In genomic region chr7:20738517-20739481, GRCh38 we compare ENCODE assay signal across 24 cellular contexts. TPM values are rescaled to one million over a fixed set of nuclear protein-coding genes. Genes with fewer than 3 reads are reported as not detected.
DNase-seq lines count a peak whose midpoint lies in the region; ATAC-seq and TF ChIP-seq lines count a peak whose summit lies in the region.
"Had no signal": no experiment of that assay in that cellular context is flagged by ENCODE, and none has a peak within 500 bp of the region (broad histone marks: within the 10 kb centered on the region; RNA-seq: fewer than 3 reads in every experiment).

No MANE protein-coding gene starts in this region.

- ATAC-seq in GM18861 (IDR thresholded peaks at IDR 0.05; ENCODE audit: unreplicated experiment) (peak; percentile 13), HG02798 (IDR thresholded peaks at IDR 0.05; ENCODE audit: poor library complexity, unreplicated experiment) (peak; percentile 12), mucosa of descending colon (peak; percentile 26), HG02588 (IDR thresholded peaks at IDR 0.05; ENCODE audit: unreplicated experiment) (no peak)
- ATAC-seq: activated T-cell treated with anti-CD3 and anti-CD28 coated beads, Interleukin-2, amount 50 U/mL, for 4 hours; heart right ventricle; naive thymus-derived CD8-positive, alpha-beta T cell had no signal

- no peak overlapping the region for H3K27ac Mint-ChIP-seq in HFFc6
- H3K27ac Mint-ChIP-seq: activated naive CD4-positive, alpha-beta T cell treated with anti-CD3 and anti-CD28 coated beads, Interleukin-2, amount 50 U/mL, for 24 hours; naive thymus-derived CD8-positive, alpha-beta T cell had no signal

- no peaks in the 10 kb centered on the region for H3K4me1 Mint-ChIP-seq in HFFc6 (ENCODE audit: low read depth)
- H3K4me1 Mint-ChIP-seq: activated naive CD4-positive, alpha-beta T cell treated with anti-CD3 and anti-CD28 coated beads, Interleukin-2, amount 50 U/mL, for 24 hours; naive thymus-derived CD8-positive, alpha-beta T cell had no signal

- DNase-seq in MM.1S (no peak), mucosa of descending colon (no peak), HFFc6 (no peak), foreskin fibroblast (no peak)
- DNase-seq in activated CD8-positive, alpha-beta memory T cell treated with anti-CD3 and anti-CD28 coated beads, Interleukin-2, amount 50 U/mL, for 4 hours: no peak
- DNase-seq: activated CD4-positive, alpha-beta T cell treated with anti-CD3 and anti-CD28 coated beads, Interleukin-2, amount 50 U/mL, for 48 hours; activated T-cell treated with anti-CD3 and anti-CD28 coated beads, Interleukin-2, amount 50 U/mL, for 4 hours; heart right ventricle; mammary epithelial cell; naive thymus-derived CD8-positive, alpha-beta T cell; NCI-H1048; NCI-H2107; SIG-M5; stimulated activated CD4-positive, alpha-beta T cell treated with anti-CD3 and anti-CD28 coated beads, Interleukin-2, amount 100 ng/mL, for 48 hours; T-helper 1 cell had no signal

- H3F3A ChIP-seq in MM.1S (ENCODE audit: insufficient read depth, low read length): no peaks in the 10 kb centered on the region

- H3K27me3 ChIP-seq in MM.1S (replicated peaks; ENCODE audit: insufficient read depth, low read length): no peaks in the 10 kb centered on the region
- H3K27me3 ChIP-seq: heart right ventricle had no signal

- peaks cover 14% of the 10 kb centered on the region; the same call in 1 of the 2 replicates for H3K4me1 ChIP-seq in MM.1S (ENCODE audit: low read length)
- peaks cover 2% of the 10 kb centered on the region for H3K4me1 ChIP-seq in mucosa of descending colon (ENCODE audit: low read depth)
- H3K4me1 ChIP-seq: heart right ventricle, parathyroid adenoma had no signal

- peak overlapping the region; percentile 44; the same call in 1 of the 2 replicates for H3K9ac ChIP-seq in MM.1S (ENCODE audit: low read length)
- H3K9ac ChIP-seq: parathyroid adenoma had no signal

- H3K27me3 Mint-ChIP-seq in HFFc6 (ENCODE audit: insufficient read depth): no peaks in the 10 kb centered on the region

- intact Hi-C loops in mucosa of descending colon (cut with DNase I, micrococcal nuclease): no loop called here

- H3K4me3 Mint-ChIP-seq in HFFc6: no peak overlapping the region
- H3K4me3 Mint-ChIP-seq: activated naive CD4-positive, alpha-beta T cell treated with anti-CD3 and anti-CD28 coated beads, Interleukin-2, amount 50 U/mL, for 24 hours; activated T-cell treated with anti-CD3 and anti-CD28 coated beads, Interleukin-2, amount 50 U/mL, for 4 hours; naive thymus-derived CD8-positive, alpha-beta T cell had no signal

- H2AFZ ChIP-seq in MM.1S (ENCODE audit: low read length): peak overlapping the region; percentile 86
- H2AFZ ChIP-seq: parathyroid adenoma had no signal

- no peaks in the 10 kb centered on the region for H4K20me1 ChIP-seq in MM.1S (ENCODE audit: insufficient read depth, low read length)

- TF ChIP-seq CTCF in MM.1S (IDR thresholded peaks at IDR 0.05; ENCODE audit: low read length) (no peak), mucosa of descending colon (IDR thresholded peaks at IDR 0.05) (no peak), HFFc6 (IDR thresholded peaks at IDR 0.05) (no peak), foreskin fibroblast (IDR thresholded peaks at IDR 0.05; ENCODE audit: low read depth, low read length) (no peak)

- peak overlapping the region; percentile 60; the same call in 1 of the 2 replicates for H3K27ac ChIP-seq in MM.1S (ENCODE audit: low read length)
- H3K27ac ChIP-seq: heart right ventricle, parathyroid adenoma had no signal

- H3K79me2 ChIP-seq in MM.1S (ENCODE audit: low read length): no peaks in the 10 kb centered on the region
- H3K79me2 ChIP-seq: parathyroid adenoma had no signal

- H3K4me3 ChIP-seq in MM.1S (ENCODE audit: low read length): peak overlapping the region; percentile 57
- no peak overlapping the region for H3K4me3 ChIP-seq in mucosa of descending colon
- H3K4me3 ChIP-seq in foreskin fibroblast (ENCODE audit: low read depth in 1 of 2, low read length in 2 of 2): no peak overlapping the region
- H3K4me3 ChIP-seq: heart right ventricle had no signal

- peaks cover 27% of the 10 kb centered on the region for H3K9me3 Mint-ChIP-seq in HFFc6
- H3K9me3 Mint-ChIP-seq: activated naive CD4-positive, alpha-beta T cell treated with anti-CD3 and anti-CD28 coated beads, Interleukin-2, amount 50 U/mL, for 24 hours; activated T-cell treated with anti-CD3 and anti-CD28 coated beads, Interleukin-2, amount 50 U/mL, for 4 hours had no signal

- no peaks in the 10 kb centered on the region for H3K9me2 ChIP-seq in MM.1S (replicated peaks; ENCODE audit: insufficient read depth, low read length)

- no peaks in the 10 kb centered on the region for H3K36me3 Mint-ChIP-seq in HFFc6 (ENCODE audit: low read depth)
- H3K36me3 Mint-ChIP-seq: activated naive CD4-positive, alpha-beta T cell treated with anti-CD3 and anti-CD28 coated beads, Interleukin-2, amount 50 U/mL, for 24 hours; naive thymus-derived CD8-positive, alpha-beta T cell had no signal

- H3K4me2 ChIP-seq in MM.1S (ENCODE audit: low read depth, low read length): peak overlapping the region; percentile 90

- H3K9me3 ChIP-seq in MM.1S (replicated peaks; ENCODE audit: insufficient read depth, low read length): no peaks in the 10 kb centered on the region
- no peaks in the 10 kb centered on the region for H3K9me3 ChIP-seq in mucosa of descending colon
- H3K9me3 ChIP-seq: heart right ventricle had no signal

- no peaks in the 10 kb centered on the region for H3K36me3 ChIP-seq in MM.1S (replicated peaks; ENCODE audit: insufficient read depth, low read length)
- no peaks in the 10 kb centered on the region for H3K36me3 ChIP-seq in mucosa of descending colon (ENCODE audit: low read depth)
- H3K36me3 ChIP-seq: heart right ventricle had no signal

RNA-seq across cellular contexts. Expression of gene SP8, which starts 47.9 kb away (rescaled TPM):
- total RNA-seq in mucosa of descending colon: not detected
- total RNA-seq in HFFc6 (2021; fragmentation: NEBNext Ultra II Directional; extraction: Animal tissue kit (Norgen Biotek cat#: 25700)): not detected
- total RNA-seq: activated T-cell treated with anti-CD3 and anti-CD28 coated beads, Interleukin-2, amount 50 U/mL, for 4 hours; chondrocyte; G401; heart right ventricle; naive thymus-derived CD8-positive, alpha-beta T cell; skeletal muscle tissue; subcutaneous adipose tissue had no signal
